Comparison of ENCODE assay signal across 8 cellular contexts in the genomic region with DNA sequence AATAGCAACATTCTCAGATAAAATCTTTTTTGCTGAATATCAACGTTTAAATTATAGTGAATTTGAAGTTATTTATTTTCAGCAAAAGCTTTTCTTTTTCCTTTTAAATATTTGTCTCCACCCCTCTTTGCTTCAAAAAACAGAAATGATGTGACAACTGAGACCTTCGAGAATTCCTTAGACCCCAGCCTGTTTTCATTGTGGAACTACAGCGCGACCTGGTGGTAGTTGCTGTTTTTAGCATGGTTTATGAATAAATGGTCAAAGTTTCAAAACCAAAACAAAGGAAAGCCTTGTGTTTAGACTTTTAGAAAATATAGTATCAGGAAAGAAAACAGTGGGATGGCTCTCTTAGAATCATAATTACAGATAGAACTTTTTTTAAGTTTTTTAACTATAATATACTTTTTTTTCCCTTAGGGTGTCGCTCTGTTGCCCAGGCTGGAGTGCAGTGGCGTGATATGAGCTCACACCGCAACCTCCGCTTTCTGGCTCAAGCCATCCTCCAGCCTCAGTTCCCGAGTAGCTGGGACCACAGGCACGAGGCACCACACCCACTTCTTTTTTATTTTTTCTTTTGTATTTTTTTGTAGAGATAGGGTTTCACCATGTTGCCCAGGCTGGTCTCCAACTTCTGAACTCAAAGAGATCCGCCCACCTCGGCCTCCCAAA. TPM values are rescaled to one million over a fixed set of nuclear protein-coding genes. Genes with fewer than 3 reads are reported as not detected.
A peak's percentile ranks its signal among the peaks of the same experiment; 100 is the strongest.
DNase-seq lines count a peak whose midpoint lies in the region; ATAC-seq and TF ChIP-seq lines count a peak whose summit lies in the region.

No MANE protein-coding gene starts in this region.

- no peak overlapping the region for H3K27ac Mint-ChIP-seq in activated CD8-positive, alpha-beta T cell treated with anti-CD3 and anti-CD28 coated beads for 36 hours
- peak overlapping the region; percentile 23 to 58 (median 41) for H3K27ac Mint-ChIP-seq in nephron
- H3K27ac Mint-ChIP-seq in type B pancreatic cell, result no peak overlapping the region

- H3K27me3 Mint-ChIP-seq in activated CD8-positive, alpha-beta T cell treated with anti-CD3 and anti-CD28 coated beads for 36 hours, result no peaks in the 10 kb centered on the region
- H3K27me3 Mint-ChIP-seq in nephron (ENCODE audit: low read depth) (no peaks in the 10 kb centered on the region), type B pancreatic cell (no peaks in the 10 kb centered on the region)

- H3K27me3 ChIP-seq in esophagus muscularis mucosa, result no peaks in the 10 kb centered on the region

- no peaks in the 10 kb centered on the region for H3K4me1 ChIP-seq in esophagus muscularis mucosa

- H3K9me3 ChIP-seq in esophagus muscularis mucosa, result no peaks in the 10 kb centered on the region

- no peak for TF ChIP-seq POLR2A in esophagus muscularis mucosa (IDR thresholded peaks at IDR 0.05; ENCODE audit: low read depth)

- in situ Hi-C loops in G401 (cut with HindIII; ENCODE audit: low sequenced_read_pairs), result no loop called here

- POLR2A ChIA-PET in activated CD8-positive, alpha-beta T cell treated with anti-CD3 and anti-CD28 coated beads for 36 hours (lab: Charles Lee), result interaction anchor here (0.8 to 1.0 kb wide), 2 partner anchors 15 to 24 kb away, joined by 3 read pairs; no protein-coding TSS in a partner anchor

- no peaks in the 10 kb centered on the region for H3K9me3 Mint-ChIP-seq in activated CD8-positive, alpha-beta T cell treated with anti-CD3 and anti-CD28 coated beads for 36 hours
- H3K9me3 Mint-ChIP-seq in nephron, result peaks cover 5% of the 10 kb centered on the region
- no peaks in the 10 kb centered on the region for H3K9me3 Mint-ChIP-seq in type B pancreatic cell

- peak; percentile 64 for TF ChIP-seq CTCF in HFF-Myc (IDR thresholded peaks at IDR 0.05; ENCODE audit: low read depth, low read length, missing control alignments)
- TF ChIP-seq CTCF in activated CD8-positive, alpha-beta T cell treated with anti-CD3 and anti-CD28 coated beads for 36 hours (IDR thresholded peaks at IDR 0.05), result peak; percentile 87
- TF ChIP-seq CTCF in esophagus muscularis mucosa (IDR thresholded peaks at IDR 0.05), result peak; percentile 55 to 66 (median 63)
- TF ChIP-seq CTCF in nephron (IDR thresholded peaks at IDR 0.05; ENCODE audit: unreplicated experiment in 3 of 3), result peak; percentile 77 to 89 (median 86)
- TF ChIP-seq CTCF in type B pancreatic cell (conservative IDR thresholded peaks at IDR 0.05), result peak; percentile 90

- no peak for ATAC-seq in activated CD8-positive, alpha-beta T cell treated with anti-CD3 and anti-CD28 coated beads for 36 hours

- 45% methylated on average over 12 of the region's 12 CpGs for WGBS in esophagus muscularis mucosa

- peak; percentile 33 for DNase-seq in G401 (ENCODE audit: low spot score)
- peak; percentile 51 for DNase-seq in HFF-Myc (ENCODE audit: extremely low read depth, low read depth)
- peak; percentile 31 for DNase-seq in NCI-H2171 treated with DMSO at 0.1 percent for 48 hours (lab: John Stamatoyannopoulos, UW)
- DNase-seq in activated CD8-positive, alpha-beta T cell treated with anti-CD3 and anti-CD28 coated beads for 36 hours, result peak; percentile 75
- peak; percentile 57 for DNase-seq in esophagus muscularis mucosa (ENCODE audit: extremely low spot score)
- no peak for DNase-seq in type B pancreatic cell (ENCODE audit: extremely low spot score, unreplicated experiment)
- DNase-seq in cerebellar nuclear complex (lab: John Stamatoyannopoulos, UW), result no peak

- intact Hi-C loops in activated CD8-positive, alpha-beta T cell treated with anti-CD3 and anti-CD28 coated beads for 36 hours (cut with micrococcal nuclease), result loop anchor here (2.0 to 10.0 kb wide), 3 partner anchors 72 to 430 kb away; no protein-coding TSS in a partner anchor
- intact Hi-C loops in esophagus muscularis mucosa (cut with DNase I), result loop anchor here (5.0 kb wide), 1 partner anchor 68 kb away; no protein-coding TSS in a partner anchor

- H3K36me3 ChIP-seq in esophagus muscularis mucosa, result no peaks in the 10 kb centered on the region

- TF ChIP-seq EP300 in esophagus muscularis mucosa (IDR thresholded peaks at IDR 0.05), result no peak

- peaks cover 2% of the 10 kb centered on the region for H3K4me1 Mint-ChIP-seq in activated CD8-positive, alpha-beta T cell treated with anti-CD3 and anti-CD28 coated beads for 36 hours (ENCODE audit: low read depth)
- peaks cover 33% of the 10 kb centered on the region for H3K4me1 Mint-ChIP-seq in nephron
- H3K4me1 Mint-ChIP-seq in type B pancreatic cell (ENCODE audit: unreplicated experiment), result peaks cover 16% of the 10 kb centered on the region

- no peak overlapping the region for H3K4me3 Mint-ChIP-seq in activated CD8-positive, alpha-beta T cell treated with anti-CD3 and anti-CD28 coated beads for 36 hours
- H3K4me3 Mint-ChIP-seq in nephron (peak overlapping the region in 1 of 3 experiments; percentile 10), type B pancreatic cell (no peak overlapping the region)

- CTCF ChIA-PET in activated CD8-positive, alpha-beta T cell treated with anti-CD3 and anti-CD28 coated beads for 36 hours (lab: Charles Lee), result interaction anchor here (0.6 to 4.1 kb wide), 26 partner anchors 9 to 430 kb away, joined by 3 to 34 read pairs (median 4); partner anchors contain the start of gene TMEM184C

- no peak overlapping the region for H3K27ac ChIP-seq in esophagus muscularis mucosa (replicated peaks in 1 of 4)

- no peak overlapping the region for H3K4me3 ChIP-seq in HFF-Myc (replicated peaks; ENCODE audit: low read depth, low read length)
- H3K4me3 ChIP-seq in esophagus muscularis mucosa, result no peak overlapping the region

- H3K36me3 Mint-ChIP-seq in activated CD8-positive, alpha-beta T cell treated with anti-CD3 and anti-CD28 coated beads for 36 hours (ENCODE audit: low read depth), result no peaks in the 10 kb centered on the region
- H3K36me3 Mint-ChIP-seq in nephron (ENCODE audit: low read depth) (peaks cover 6% of the 10 kb centered on the region), type B pancreatic cell (no peaks in the 10 kb centered on the region)

RNA-seq across cellular contexts. Expression of gene TMEM184C, which starts 26.8 kb away (rescaled TPM):
- total RNA-seq in G401 (2014; rRNA removed; shearing (Covaris generic)), result 19.4 and 20.3 TPM in 2 replicates
- 10 to 100 TPM; 13.2 to 18.4 TPM for total RNA-seq in activated CD8-positive, alpha-beta T cell treated with anti-CD3 and anti-CD28 coated beads for 36 hours
- total RNA-seq in esophagus muscularis mucosa (10 to 100 TPM; 15.4 to 22.1 (median 16.6) TPM), type B pancreatic cell (ENCODE audit: low replicate concordance) (47.2 and 47.8 TPM in 2 replicates)

Comparison
In these comparisons a context has a peak if more than half of its experiments do, and no peak if none do; other contexts are left out.
1. DNase-seq: peak in G401 (single experiment), HFF-Myc (single experiment), NCI-H2171 treated with DMSO at 0.1 percent for 48 hours (single experiment), activated CD8-positive, alpha-beta T cell treated with anti-CD3 and anti-CD28 coated beads for 36 hours (single experiment) and esophagus muscularis mucosa (single experiment); none in type B pancreatic cell (single experiment) and cerebellar nuclear complex (0 of 2).
2. H3K27ac Mint-ChIP-seq: peak in nephron (3 of 3); none in activated CD8-positive, alpha-beta T cell treated with anti-CD3 and anti-CD28 coated beads for 36 hours (single experiment) and type B pancreatic cell (single experiment).
3. Peak in every context shown above with its lines, with median percentiles within 50 percentile points of each other: CTCF ChIP-seq.